22 cellular contexts compared by ENCODE assay signal in genomic region chr4:169369634-169370033, GRCh38.
DNase-seq lines count a peak whose midpoint lies in the region; ATAC-seq and TF ChIP-seq lines count a peak whose summit lies in the region.
"Had no signal": no experiment of that assay in that cellular context is flagged by ENCODE, and none has a peak within 500 bp of the region (broad histone marks: within the 10 kb centered on the region; RNA-seq: fewer than 3 reads in every experiment).

No MANE protein-coding gene starts in this region.

- H2BK12ac ChIP-seq in H9 (ENCODE audit: insufficient read length, low read depth, low read length), result no peak overlapping the region

- H3T11ph ChIP-seq in H9 (ENCODE audit: low read length), result no peak overlapping the region

- H3K27me3 Mint-ChIP-seq in H9 (ENCODE audit: low read depth), result no peaks in the 10 kb centered on the region
- H3K27me3 Mint-ChIP-seq: B cell had no signal

- H2BK15ac ChIP-seq in H9 (ENCODE audit: low read depth, low read length), result no peak overlapping the region

- no peak overlapping the region for H3K14ac ChIP-seq in H9 (ENCODE audit: insufficient read depth, low read length)

- H3K27me3 ChIP-seq in H9 (ENCODE audit: insufficient read depth, low read length) (no peaks in the 10 kb centered on the region), OCI-LY3 (ENCODE audit: low read depth, low read length) (no peaks in the 10 kb centered on the region), gastroesophageal sphincter (no peaks in the 10 kb centered on the region)

- no peaks in the 10 kb centered on the region for H3K4me1 Mint-ChIP-seq in H9
- H3K4me1 Mint-ChIP-seq: B cell; CD4-positive, CD25-positive, alpha-beta regulatory T cell had no signal

- H3K36me3 Mint-ChIP-seq in H9 (ENCODE audit: insufficient read depth in 1 of 3, low read depth in 3 of 3), result peaks cover 0 to 11% (median 0%) of the 10 kb centered on the region in 3 experiments; a peak in 3 of 7 replicates
- H3K36me3 Mint-ChIP-seq: CD4-positive, CD25-positive, alpha-beta regulatory T cell had no signal

- H3K9me3 ChIP-seq in H9 (ENCODE audit: control insufficient read depth, low read depth, low read length) (no peaks in the 10 kb centered on the region), OCI-LY3 (ENCODE audit: insufficient read depth, low read length) (peaks cover 14% of the 10 kb centered on the region; the same call in 1 of the 2 replicates), gastroesophageal sphincter (peaks cover 0 to 12% (median 0%) of the 10 kb centered on the region in 3 donors)

- no peak for TF ChIP-seq EP300 in gastroesophageal sphincter (IDR thresholded peaks at IDR 0.05)

- DNase-seq in DMS 273 (lab: John Stamatoyannopoulos, UW; ENCODE audit: unreplicated experiment) (peak; percentile 13), DMS 273 treated with DMSO at 0.1 percent for 48 hours (lab: John Stamatoyannopoulos, UW) (no peak), H9 (no peak), iPS DF 4.7 (ENCODE audit: extremely low read depth, low spot score) (peak; percentile 2), NCI-H510A treated with DMSO at 0.1 percent for 48 hours (lab: John Stamatoyannopoulos, UW) (no peak), C1 segment of cervical spinal cord (lab: John Stamatoyannopoulos, UW) (no peak)
- DNase-seq: CD4-positive, CD25-positive, alpha-beta regulatory T cell; COR-L47; DMS153; GF-D8; HFFc6; Karpas-422; NCI-H1092 treated with DMSO at 0.1 percent for 48 hours; NCI-H2081; NCI-H510A; OCI-M1; SHP77; SK-N-SH had no signal

- no peak overlapping the region for H3K4ac ChIP-seq in H9 (ENCODE audit: low read depth, low read length)

- H2AFZ ChIP-seq in H9 (ENCODE audit: low read length) (no peak overlapping the region), OCI-LY3 (ENCODE audit: low read depth, low read length) (peak overlapping the region; percentile 53; the same call in 1 of the 2 replicates)

- no peak for ATAC-seq in gastroesophageal sphincter

- H3K4me3 ChIP-seq in OCI-LY3 (ENCODE audit: low read length), result no peak overlapping the region
- H3K4me3 ChIP-seq in gastroesophageal sphincter, result no peak overlapping the region

- H3K9ac ChIP-seq in H9 (ENCODE audit: extremely low read depth, insufficient read length, low read length) (no peak overlapping the region), OCI-LY3 (ENCODE audit: low read length) (no peak overlapping the region)
- H3K9ac ChIP-seq: SK-N-SH had no signal

- H3K79me2 ChIP-seq in H9 (ENCODE audit: insufficient read depth, low read length) (no peaks in the 10 kb centered on the region), OCI-LY3 (ENCODE audit: low read length) (no peaks in the 10 kb centered on the region)

- no CpG with 5 or more reads among the region's 6 CpGs for WGBS in H9 (ENCODE audit: extremely low coverage, insufficient read length, low lambda C conversion rate)
- 85 to 93% methylated on average over 6 of the region's 6 CpGs for WGBS in gastroesophageal sphincter (ENCODE audit: low coverage in 1 of 2), 2 donors

- H4K20me1 ChIP-seq in H9 (ENCODE audit: control insufficient read depth, insufficient read depth, insufficient read length), result no peaks in the 10 kb centered on the region
- H4K20me1 ChIP-seq in OCI-LY3 (ENCODE audit: insufficient read depth, low read length), result no peaks in the 10 kb centered on the region

- no peak overlapping the region for H4K8ac ChIP-seq in H9 (replicated peaks; ENCODE audit: insufficient read length, low read depth, low read length)

- no peaks in the 10 kb centered on the region for H3K4me1 ChIP-seq in H9 (ENCODE audit: insufficient read depth, low read length)
- peaks cover 15% of the 10 kb centered on the region for H3K4me1 ChIP-seq in OCI-LY3 (ENCODE audit: low read length)
- H3K4me1 ChIP-seq in gastroesophageal sphincter, result no peaks in the 10 kb centered on the region

- peaks cover 5 to 10% of the 10 kb centered on the region in 2 experiments; a peak in 4 of 5 replicates for H3K9me3 Mint-ChIP-seq in H9

- H2BK5ac ChIP-seq in H9 (ENCODE audit: insufficient read length, low read length), result no peak overlapping the region

- no peaks in the 10 kb centered on the region for H3K79me1 ChIP-seq in H9 (ENCODE audit: insufficient read depth, low read depth, low read length, poor library complexity, severe bottlenecking)

- H4K91ac ChIP-seq in H9 (ENCODE audit: insufficient read length, low read depth, low read length), result no peak overlapping the region

- H3K36me3 ChIP-seq in OCI-LY3 (replicated peaks; ENCODE audit: low read depth, low read length), result peaks cover 5% of the 10 kb centered on the region
- no peaks in the 10 kb centered on the region for H3K36me3 ChIP-seq in gastroesophageal sphincter

- no peak overlapping the region for H3K4me3 Mint-ChIP-seq in H9
- H3K4me3 Mint-ChIP-seq: B cell; CD4-positive, CD25-positive, alpha-beta regulatory T cell; HFFc6 had no signal

- no peak overlapping the region for H2AK5ac ChIP-seq in H9 (ENCODE audit: insufficient read length, low read length)

- no peak overlapping the region for H2BK120ac ChIP-seq in H9 (ENCODE audit: low read depth, low read length, poor library complexity, severe bottlenecking)

- H3K4me2 ChIP-seq in H9 (ENCODE audit: insufficient read depth, insufficient read length, low read length) (no peak overlapping the region), OCI-LY3 (ENCODE audit: low read length) (peak overlapping the region; percentile 25; the same call in 1 of the 2 replicates)
- H3K4me2 ChIP-seq: SK-N-SH had no signal

- H4K5ac ChIP-seq in H9 (ENCODE audit: insufficient read length, low read depth, low read length), result no peak overlapping the region

- no peak overlapping the region for H3K27ac Mint-ChIP-seq in H9
- H3K27ac Mint-ChIP-seq: B cell; CD4-positive, CD25-positive, alpha-beta regulatory T cell; HFFc6 had no signal

- no peaks in the 10 kb centered on the region for H3K23me2 ChIP-seq in H9 (ENCODE audit: insufficient read length, low read depth, low read length, poor library complexity, severe bottlenecking)

- H3K23ac ChIP-seq in H9 (ENCODE audit: insufficient read length, low read depth, low read length), result no peak overlapping the region

- TF ChIP-seq POLR2A in gastroesophageal sphincter (IDR thresholded peaks at IDR 0.05), result no peak

- peak; percentile 39; the same call in 2 of the 3 replicates for TF ChIP-seq CTCF in H9 (conservative IDR thresholded peaks at IDR 0.05)
- TF ChIP-seq CTCF in OCI-LY3 (IDR thresholded peaks at IDR 0.05; ENCODE audit: low read depth, low read length), result peak; percentile 71
- TF ChIP-seq CTCF in gastroesophageal sphincter (IDR thresholded peaks at IDR 0.05), result no peak

- no peak overlapping the region for H2BK20ac ChIP-seq in H9 (ENCODE audit: low read depth, low read length, poor library complexity, severe bottlenecking)

- no peak overlapping the region for H3K27ac ChIP-seq in H9 (ENCODE audit: insufficient read length, low read depth, low read length)
- H3K27ac ChIP-seq in OCI-LY3 (ENCODE audit: low read length), result no peak overlapping the region
- H3K27ac ChIP-seq in gastroesophageal sphincter, result no peak overlapping the region
- H3K27ac ChIP-seq: 22Rv1 had no signal

- no peak overlapping the region for H3K18ac ChIP-seq in H9 (ENCODE audit: insufficient read length, low read depth, low read length)

- no peak overlapping the region for H3K56ac ChIP-seq in H9 (ENCODE audit: insufficient read length, low read depth, low read length)

Comparison
In these comparisons a context has a peak if more than half of its experiments do, and no peak if none do; other contexts are left out.
1. DNase-seq: peak in DMS 273 (single experiment) and iPS DF 4.7 (single experiment); none in DMS 273 treated with DMSO at 0.1 percent for 48 hours (single experiment), H9 (single experiment), NCI-H510A treated with DMSO at 0.1 percent for 48 hours (single experiment) and C1 segment of cervical spinal cord (0 of 14).
2. CTCF ChIP-seq: peak in H9 (single experiment) and OCI-LY3 (single experiment); none in gastroesophageal sphincter (0 of 4).